Comparison of ENCODE assay signal across 19 cellular contexts in the genomic region with DNA sequence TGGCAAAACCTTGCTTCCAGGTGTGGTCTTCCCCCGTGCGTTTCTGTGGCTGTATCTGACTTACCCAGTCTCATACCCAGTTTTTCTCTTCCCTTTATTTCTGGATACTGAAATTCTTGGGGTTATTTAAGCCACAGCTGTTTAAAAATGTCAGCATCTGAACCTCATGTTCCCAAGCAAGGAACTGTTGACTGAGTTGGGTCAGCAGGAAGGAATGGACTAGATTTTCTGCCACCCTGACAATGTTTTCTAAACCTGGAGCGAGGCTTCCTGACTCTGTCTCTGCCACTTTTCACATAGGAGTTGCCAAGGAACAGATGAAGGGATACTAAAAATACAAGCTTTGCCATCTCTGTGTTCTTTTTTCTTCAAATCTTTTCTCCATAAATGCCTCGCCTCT. TPM values are rescaled to one million over a fixed set of nuclear protein-coding genes. Genes with fewer than 3 reads are reported as not detected.
DNase-seq lines count a peak whose midpoint lies in the region; ATAC-seq and TF ChIP-seq lines count a peak whose summit lies in the region.
"Had no signal": no experiment of that assay in that cellular context is flagged by ENCODE, and none has a peak within 500 bp of the region (broad histone marks: within the 10 kb centered on the region; RNA-seq: fewer than 3 reads in every experiment).

No MANE protein-coding gene starts in this region.

- H3K79me2 ChIP-seq in ACC112 (ENCODE audit: control insufficient read depth, insufficient read depth, low read length, unreplicated experiment) (no peaks in the 10 kb centered on the region), PC-9 (ENCODE audit: low read depth) (no peaks in the 10 kb centered on the region; the same call in 1 of the 2 replicates), OCI-LY7 (ENCODE audit: insufficient read depth, low read depth, low read length) (no peaks in the 10 kb centered on the region)

- WGBS in heart right ventricle, 2 donors, result 85 to 86% methylated on average over 4 of the region's 4 CpGs

- no peak overlapping the region for H3K27ac Mint-ChIP-seq in activated CD4-positive, alpha-beta memory T cell treated with anti-CD3 and anti-CD28 coated beads, Interleukin-2, amount 10 ng/mL, durations not matched to agents 7 days and 5 days
- H3K27ac Mint-ChIP-seq in glutamatergic neuron (ENCODE audit: unreplicated experiment), result no peak overlapping the region
- H3K27ac Mint-ChIP-seq: stimulated activated naive CD8-positive, alpha-beta T cell treated with anti-CD3 and anti-CD28 coated beads, Interleukin-15, amount 100 ng/mL, for 72 hours had no signal

- H3K9me2 ChIP-seq in PC-9 (ENCODE audit: insufficient read depth) (no peaks in the 10 kb centered on the region), OCI-LY7 (ENCODE audit: insufficient read depth, low read length) (no peaks in the 10 kb centered on the region)

- BruUV-seq in PC-9 (replicated peaks; lab: Mats Ljungman, UMichigan), result no TSS peak
- no TSS peak for BruUV-seq in OCI-LY7 (replicated peaks; lab: Mats Ljungman, UMichigan)

- H3K27me3 ChIP-seq in ACC112 (ENCODE audit: insufficient read depth, low read length) (no peaks in the 10 kb centered on the region), PC-9 (ENCODE audit: insufficient read depth, low read depth) (no peaks in the 10 kb centered on the region), heart right ventricle (no peaks in the 10 kb centered on the region), skeletal muscle tissue (ENCODE audit: control insufficient read depth in 3 of 3, insufficient read depth in 3 of 3, low read length in 3 of 3) (no peaks in the 10 kb centered on the region)

- ATAC-seq in heart right ventricle, result peak in 4 of 8 donors; percentile 8 to 57 (median 17)
- ATAC-seq in HG02852 (IDR thresholded peaks at IDR 0.05; ENCODE audit: unreplicated experiment), result no peak
- ATAC-seq: natural killer cell; stimulated activated naive CD8-positive, alpha-beta T cell treated with anti-CD3 and anti-CD28 coated beads, Interleukin-15, amount 100 ng/mL, for 72 hours had no signal

- H3K9ac ChIP-seq in skeletal muscle tissue (ENCODE audit: low read depth in 1 of 3, low read length in 3 of 3), result no peak overlapping the region

- intact Hi-C loops in PC-9 (cut with micrococcal nuclease; ENCODE audit: unreplicated experiment), result no loop called here
- intact Hi-C loops in heart right ventricle (cut with DNase I), result loop anchor here in 1 of 10 donors (5.0 kb wide), 1 partner anchor 56 kb away; the partner anchor contains the start of gene AGFG1
- intact Hi-C loops in OCI-LY7 (cut with micrococcal nuclease; ENCODE audit: unreplicated experiment), result no loop called here

- H3K4me3 Mint-ChIP-seq in activated CD4-positive, alpha-beta memory T cell treated with anti-CD3 and anti-CD28 coated beads, Interleukin-2, amount 10 ng/mL, durations not matched to agents 7 days and 5 days, result no peak overlapping the region
- no peak overlapping the region for H3K4me3 Mint-ChIP-seq in glutamatergic neuron (ENCODE audit: unreplicated experiment)
- H3K4me3 Mint-ChIP-seq: natural killer cell; stimulated activated naive CD8-positive, alpha-beta T cell treated with anti-CD3 and anti-CD28 coated beads, Interleukin-15, amount 100 ng/mL, for 72 hours had no signal

- CTCF ChIA-PET in PC-9 (lab: Charles Lee) (no interaction called here), OCI-LY7 (lab: Charles Lee; ENCODE audit: unreplicated experiment) (no interaction called here)
- CTCF ChIA-PET in activated CD4-positive, alpha-beta memory T cell treated with anti-CD3 and anti-CD28 coated beads, Interleukin-2, amount 10 ng/mL, durations not matched to agents 7 days and 5 days (lab: Charles Lee), result no interaction called here

- H2AFZ ChIP-seq in ACC112 (ENCODE audit: low read length, unreplicated experiment), result no peak overlapping the region
- H2AFZ ChIP-seq in PC-9, result no peak overlapping the region
- no peak overlapping the region for H2AFZ ChIP-seq in OCI-LY7 (ENCODE audit: low read length)

- H3K4me3 ChIP-seq in ACC112 (ENCODE audit: low read depth, low read length) (no peak overlapping the region), PC-9 (no peak overlapping the region), heart right ventricle (no peak overlapping the region), skeletal muscle tissue (ENCODE audit: low read length in 3 of 3) (no peak overlapping the region), OCI-LY7 (ENCODE audit: low read depth, low read length, poor library complexity, severe bottlenecking) (no peak overlapping the region)

- H3K4me1 ChIP-seq in ACC112 (ENCODE audit: control insufficient read depth, insufficient read depth, low read length, unreplicated experiment) (peaks cover 16% of the 10 kb centered on the region), PC-9 (replicated peaks; ENCODE audit: insufficient read depth) (peaks cover 44% of the 10 kb centered on the region), heart right ventricle (peaks cover 0 to 55% (median 0%) of the 10 kb centered on the region in 9 donors), skeletal muscle tissue (ENCODE audit: control insufficient read depth in 3 of 3, insufficient read depth in 3 of 3, low read length in 3 of 3) (peaks cover 0 to 4% (median 0%) of the 10 kb centered on the region in 3 donors), OCI-LY7 (ENCODE audit: insufficient read depth, low read length, poor library complexity, severe bottlenecking) (no peaks in the 10 kb centered on the region)

- no peak for DNase-seq in PC-9
- no peak for DNase-seq in heart right ventricle
- DNase-seq in OCI-LY7 (ENCODE audit: low spot score), result no peak
- no peak for DNase-seq in activated CD4-positive, alpha-beta memory T cell treated with anti-CD3 and anti-CD28 coated beads, Interleukin-2, amount 10 ng/mL, durations not matched to agents 7 days and 5 days
- DNase-seq in glutamatergic neuron, result no peak
- DNase-seq: activated CD4-positive, alpha-beta T cell treated with anti-CD3 and anti-CD28 coated beads, Interleukin-2, amount 50 U/mL, for 1 hour; activated T-cell treated with anti-CD3 and anti-CD28 coated beads, Interleukin-2, amount 50 U/mL, for 48 hours; EL; foreskin fibroblast; HCEC 1CT; natural killer cell; stimulated activated CD4-positive, alpha-beta T cell treated with anti-CD3 and anti-CD28 coated beads, Interleukin-12 subunit alpha, Interleukin-12 subunit beta, amount 100 ng/mL, for 4 hours; stimulated activated naive CD8-positive, alpha-beta T cell treated with anti-CD3 and anti-CD28 coated beads, Interleukin-15, amount 100 ng/mL, for 72 hours; SW 1271 had no signal

- peaks cover 25% of the 10 kb centered on the region for H3F3A ChIP-seq in PC-9 (ENCODE audit: insufficient read depth, low read depth)

- H3K27me3 Mint-ChIP-seq in activated CD4-positive, alpha-beta memory T cell treated with anti-CD3 and anti-CD28 coated beads, Interleukin-2, amount 10 ng/mL, durations not matched to agents 7 days and 5 days, result no peaks in the 10 kb centered on the region
- no peaks in the 10 kb centered on the region for H3K27me3 Mint-ChIP-seq in glutamatergic neuron (ENCODE audit: unreplicated experiment)
- H3K27me3 Mint-ChIP-seq: stimulated activated naive CD8-positive, alpha-beta T cell treated with anti-CD3 and anti-CD28 coated beads, Interleukin-15, amount 100 ng/mL, for 72 hours had no signal

- H3K4me2 ChIP-seq in PC-9 (no peak overlapping the region), OCI-LY7 (ENCODE audit: low read length) (no peak overlapping the region)

- peaks cover 16% of the 10 kb centered on the region for H3K4me1 Mint-ChIP-seq in activated CD4-positive, alpha-beta memory T cell treated with anti-CD3 and anti-CD28 coated beads, Interleukin-2, amount 10 ng/mL, durations not matched to agents 7 days and 5 days
- H3K4me1 Mint-ChIP-seq in glutamatergic neuron (ENCODE audit: low read depth, unreplicated experiment), result no peaks in the 10 kb centered on the region
- H3K4me1 Mint-ChIP-seq: natural killer cell had no signal

- H4K20me1 ChIP-seq in PC-9 (ENCODE audit: insufficient read depth), result no peaks in the 10 kb centered on the region
- H4K20me1 ChIP-seq in OCI-LY7 (ENCODE audit: insufficient read depth, low read length), result no peaks in the 10 kb centered on the region

- H3K36me3 ChIP-seq in ACC112 (ENCODE audit: insufficient read depth, low read length) (no peaks in the 10 kb centered on the region), PC-9 (ENCODE audit: low read depth) (no peaks in the 10 kb centered on the region), heart right ventricle (no peaks in the 10 kb centered on the region), skeletal muscle tissue (ENCODE audit: control insufficient read depth in 3 of 3, insufficient read depth in 3 of 3, low read length in 3 of 3) (no peaks in the 10 kb centered on the region), OCI-LY7 (ENCODE audit: insufficient read depth, low read length) (no peaks in the 10 kb centered on the region)

- POLR2A ChIA-PET in PC-9 (lab: Charles Lee; ENCODE audit: unreplicated experiment), result no interaction called here
- POLR2A ChIA-PET in OCI-LY7 (lab: Charles Lee), result no interaction called here
- POLR2A ChIA-PET in activated CD4-positive, alpha-beta memory T cell treated with anti-CD3 and anti-CD28 coated beads, Interleukin-2, amount 10 ng/mL, durations not matched to agents 7 days and 5 days (lab: Charles Lee), result no interaction called here

- H3K9me3 Mint-ChIP-seq in activated CD4-positive, alpha-beta memory T cell treated with anti-CD3 and anti-CD28 coated beads, Interleukin-2, amount 10 ng/mL, durations not matched to agents 7 days and 5 days, result no peaks in the 10 kb centered on the region
- H3K9me3 Mint-ChIP-seq in glutamatergic neuron (ENCODE audit: unreplicated experiment), result no peaks in the 10 kb centered on the region
- H3K9me3 Mint-ChIP-seq: natural killer cell had no signal

- H3K9me3 ChIP-seq in PC-9 (ENCODE audit: insufficient read depth, low read depth), result no peaks in the 10 kb centered on the region
- H3K9me3 ChIP-seq in heart right ventricle, result no peaks in the 10 kb centered on the region
- no peaks in the 10 kb centered on the region for H3K9me3 ChIP-seq in skeletal muscle tissue (ENCODE audit: control insufficient read depth in 3 of 3, low read length in 3 of 3)
- no peaks in the 10 kb centered on the region for H3K9me3 ChIP-seq in OCI-LY7 (ENCODE audit: low read length)

- no peaks in the 10 kb centered on the region for H3K36me3 Mint-ChIP-seq in activated CD4-positive, alpha-beta memory T cell treated with anti-CD3 and anti-CD28 coated beads, Interleukin-2, amount 10 ng/mL, durations not matched to agents 7 days and 5 days (ENCODE audit: low read depth)
- H3K36me3 Mint-ChIP-seq in glutamatergic neuron (ENCODE audit: unreplicated experiment), result no peaks in the 10 kb centered on the region
- H3K36me3 Mint-ChIP-seq: natural killer cell had no signal

- H3K27ac ChIP-seq in ACC112 (ENCODE audit: low read depth, low read length) (0 out of 2 replicates have a peak overlapping the region, but pooled peaks have one; percentile 73), PC-9 (peak overlapping the region; percentile 71; the same call in 1 of the 2 replicates), heart right ventricle (peak overlapping the region in 7 of 10 donors; percentile 40 to 90 (median 48)), skeletal muscle tissue (ENCODE audit: low read depth, low read length) (peak overlapping the region; percentile 66), OCI-LY7 (ENCODE audit: low read depth, low read length, poor library complexity, severe bottlenecking) (no peak overlapping the region)

- no peak for TF ChIP-seq CTCF in PC-9 (conservative IDR thresholded peaks at IDR 0.05)
- TF ChIP-seq CTCF in heart right ventricle (IDR thresholded peaks at IDR 0.05), result no peak
- no peak for TF ChIP-seq CTCF in OCI-LY7 (conservative IDR thresholded peaks at IDR 0.05; ENCODE audit: low read length)
- TF ChIP-seq CTCF in glutamatergic neuron (IDR thresholded peaks at IDR 0.05; ENCODE audit: partially characterized antibody, unreplicated experiment), result no peak

RNA-seq across cellular contexts. Expression of gene SCYGR1, which starts 28.9 kb away (rescaled TPM):
- not detected in 2 replicates for total RNA-seq in PC-9 (2021)
- total RNA-seq in heart right ventricle, result not detected
- polyA plus RNA-seq in heart right ventricle, result not detected
- total RNA-seq in skeletal muscle tissue, result not detected
- not detected in 2 replicates for total RNA-seq in OCI-LY7 (2014; rRNA removed; shearing (Covaris generic))
- total RNA-seq in OCI-LY7 (2022), result not detected in 2 replicates
- not detected for total RNA-seq in activated CD4-positive, alpha-beta memory T cell treated with anti-CD3 and anti-CD28 coated beads, Interleukin-2, amount 10 ng/mL, durations not matched to agents 7 days and 5 days
- not detected for total RNA-seq in glutamatergic neuron (ENCODE audit: unreplicated experiment)
- total RNA-seq: lung microvascular endothelial cell, natural killer cell, posterior vena cava had no signal

RNA-seq across cellular contexts. Expression of gene TM4SF20, which starts 37.6 kb away (rescaled TPM):
- total RNA-seq in PC-9 (2021) (not detected in 2 replicates), heart right ventricle (not detected), skeletal muscle tissue (not detected), OCI-LY7 (2022) (not detected in 2 replicates), glutamatergic neuron (ENCODE audit: unreplicated experiment) (not detected)
- polyA plus RNA-seq in heart right ventricle, result not detected
- total RNA-seq in OCI-LY7 (2014; rRNA removed; shearing (Covaris generic)), result not detected in 2 replicates
- not detected for total RNA-seq in activated CD4-positive, alpha-beta memory T cell treated with anti-CD3 and anti-CD28 coated beads, Interleukin-2, amount 10 ng/mL, durations not matched to agents 7 days and 5 days
- total RNA-seq: lung microvascular endothelial cell, natural killer cell had no signal

RNA-seq across cellular contexts. Expression of gene AGFG1, which starts 55.3 kb away (rescaled TPM):
- total RNA-seq in PC-9 (2021), result 82.8 and 119 TPM in 2 replicates
- 10 to 100 TPM; 52.8 to 77.9 (median 59.0) TPM for total RNA-seq in heart right ventricle
- 10 to 100 TPM; 14.1 to 42.1 TPM for polyA plus RNA-seq in heart right ventricle
- total RNA-seq in skeletal muscle tissue, result 20.9 TPM
- 29.4 and 37.6 TPM in 2 replicates for total RNA-seq in OCI-LY7 (2014; rRNA removed; shearing (Covaris generic))
- 65.4 and 68.5 TPM in 2 replicates for total RNA-seq in OCI-LY7 (2022)
- total RNA-seq in activated CD4-positive, alpha-beta memory T cell treated with anti-CD3 and anti-CD28 coated beads, Interleukin-2, amount 10 ng/mL, durations not matched to agents 7 days and 5 days, result 10 to 100 TPM; 59.7 to 64.0 TPM
- total RNA-seq in glutamatergic neuron (ENCODE audit: unreplicated experiment), result 108 TPM
